ENCODE assay signal across 1 cellular context in the genomic region with DNA sequence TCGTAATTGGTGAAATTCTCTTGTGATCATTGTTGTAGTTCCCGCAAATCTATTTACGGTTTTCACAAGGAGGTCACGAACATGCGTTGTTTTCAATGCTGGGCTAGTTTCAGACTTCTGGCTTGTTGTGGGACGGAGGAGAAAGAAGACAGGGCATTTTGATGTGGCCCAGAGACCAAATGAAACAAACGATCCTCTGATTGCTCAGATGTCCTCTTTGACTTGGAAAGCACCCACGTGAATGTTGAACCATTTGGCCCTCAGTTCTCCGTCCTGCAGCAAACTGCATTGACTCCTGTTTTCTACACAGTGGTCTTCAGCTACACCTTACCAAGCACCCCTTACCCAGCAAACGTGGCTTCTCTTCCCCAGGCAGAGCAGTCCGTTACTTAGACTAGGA.
TF ChIP-seq lines count a peak whose summit lies in the region.

No MANE protein-coding gene starts in this region.

TF ChIP-seq in WTC11, 78 proteins besides CTCF, POLR2A, EP300 and RAD21 (continued from another document):
- TF ChIP-seq ZSCAN18 (CRISPR knock-in tag; IDR thresholded peaks at IDR 0.05) (no peak), NFATC4 (CRISPR knock-in tag; IDR thresholded peaks at IDR 0.05) (no peak), ZMAT4 (CRISPR knock-in tag; IDR thresholded peaks at IDR 0.05) (no peak), RORB (CRISPR knock-in tag; IDR thresholded peaks at IDR 0.05) (no peak), CREM (CRISPR knock-in tag; IDR thresholded peaks at IDR 0.05) (no peak), CBFB (CRISPR knock-in tag; IDR thresholded peaks at IDR 0.05; ENCODE audit: low read depth) (no peak), ZNF121 (CRISPR knock-in tag; IDR thresholded peaks at IDR 0.05) (no peak), TCF7 (CRISPR knock-in tag; IDR thresholded peaks at IDR 0.05; ENCODE audit: low read depth) (no peak), ZNF138 (CRISPR knock-in tag; conservative IDR thresholded peaks at IDR 0.05) (no peak), ZNF512 (CRISPR knock-in tag; IDR thresholded peaks at IDR 0.05; ENCODE audit: borderline replicate concordance) (no peak)
- TF ChIP-seq, protein P1, sequence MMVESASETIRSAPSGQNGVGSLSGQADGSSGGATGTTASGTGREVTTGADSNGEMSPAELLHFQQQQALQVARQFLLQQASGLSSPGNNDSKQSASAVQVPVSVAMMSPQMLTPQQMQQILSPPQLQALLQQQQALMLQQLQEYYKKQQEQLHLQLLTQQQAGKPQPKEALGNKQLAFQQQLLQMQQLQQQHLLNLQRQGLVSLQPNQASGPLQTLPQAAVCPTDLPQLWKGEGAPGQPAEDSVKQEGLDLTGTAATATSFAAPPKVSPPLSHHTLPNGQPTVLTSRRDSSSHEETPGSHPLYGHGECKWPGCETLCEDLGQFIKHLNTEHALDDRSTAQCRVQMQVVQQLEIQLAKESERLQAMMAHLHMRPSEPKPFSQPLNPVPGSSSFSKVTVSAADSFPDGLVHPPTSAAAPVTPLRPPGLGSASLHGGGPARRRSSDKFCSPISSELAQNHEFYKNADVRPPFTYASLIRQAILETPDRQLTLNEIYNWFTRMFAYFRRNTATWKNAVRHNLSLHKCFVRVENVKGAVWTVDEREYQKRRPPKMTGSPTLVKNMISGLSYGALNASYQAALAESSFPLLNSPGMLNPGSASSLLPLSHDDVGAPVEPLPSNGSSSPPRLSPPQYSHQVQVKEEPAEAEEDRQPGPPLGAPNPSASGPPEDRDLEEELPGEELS (CRISPR knock-in tag; IDR thresholded peaks at IDR 0.05), result no peak
- TF ChIP-seq, protein P2, sequence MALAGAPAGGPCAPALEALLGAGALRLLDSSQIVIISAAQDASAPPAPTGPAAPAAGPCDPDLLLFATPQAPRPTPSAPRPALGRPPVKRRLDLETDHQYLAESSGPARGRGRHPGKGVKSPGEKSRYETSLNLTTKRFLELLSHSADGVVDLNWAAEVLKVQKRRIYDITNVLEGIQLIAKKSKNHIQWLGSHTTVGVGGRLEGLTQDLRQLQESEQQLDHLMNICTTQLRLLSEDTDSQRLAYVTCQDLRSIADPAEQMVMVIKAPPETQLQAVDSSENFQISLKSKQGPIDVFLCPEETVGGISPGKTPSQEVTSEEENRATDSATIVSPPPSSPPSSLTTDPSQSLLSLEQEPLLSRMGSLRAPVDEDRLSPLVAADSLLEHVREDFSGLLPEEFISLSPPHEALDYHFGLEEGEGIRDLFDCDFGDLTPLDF (CRISPR knock-in tag; IDR thresholded peaks at IDR 0.05), result no peak
- TF ChIP-seq, protein P3, sequence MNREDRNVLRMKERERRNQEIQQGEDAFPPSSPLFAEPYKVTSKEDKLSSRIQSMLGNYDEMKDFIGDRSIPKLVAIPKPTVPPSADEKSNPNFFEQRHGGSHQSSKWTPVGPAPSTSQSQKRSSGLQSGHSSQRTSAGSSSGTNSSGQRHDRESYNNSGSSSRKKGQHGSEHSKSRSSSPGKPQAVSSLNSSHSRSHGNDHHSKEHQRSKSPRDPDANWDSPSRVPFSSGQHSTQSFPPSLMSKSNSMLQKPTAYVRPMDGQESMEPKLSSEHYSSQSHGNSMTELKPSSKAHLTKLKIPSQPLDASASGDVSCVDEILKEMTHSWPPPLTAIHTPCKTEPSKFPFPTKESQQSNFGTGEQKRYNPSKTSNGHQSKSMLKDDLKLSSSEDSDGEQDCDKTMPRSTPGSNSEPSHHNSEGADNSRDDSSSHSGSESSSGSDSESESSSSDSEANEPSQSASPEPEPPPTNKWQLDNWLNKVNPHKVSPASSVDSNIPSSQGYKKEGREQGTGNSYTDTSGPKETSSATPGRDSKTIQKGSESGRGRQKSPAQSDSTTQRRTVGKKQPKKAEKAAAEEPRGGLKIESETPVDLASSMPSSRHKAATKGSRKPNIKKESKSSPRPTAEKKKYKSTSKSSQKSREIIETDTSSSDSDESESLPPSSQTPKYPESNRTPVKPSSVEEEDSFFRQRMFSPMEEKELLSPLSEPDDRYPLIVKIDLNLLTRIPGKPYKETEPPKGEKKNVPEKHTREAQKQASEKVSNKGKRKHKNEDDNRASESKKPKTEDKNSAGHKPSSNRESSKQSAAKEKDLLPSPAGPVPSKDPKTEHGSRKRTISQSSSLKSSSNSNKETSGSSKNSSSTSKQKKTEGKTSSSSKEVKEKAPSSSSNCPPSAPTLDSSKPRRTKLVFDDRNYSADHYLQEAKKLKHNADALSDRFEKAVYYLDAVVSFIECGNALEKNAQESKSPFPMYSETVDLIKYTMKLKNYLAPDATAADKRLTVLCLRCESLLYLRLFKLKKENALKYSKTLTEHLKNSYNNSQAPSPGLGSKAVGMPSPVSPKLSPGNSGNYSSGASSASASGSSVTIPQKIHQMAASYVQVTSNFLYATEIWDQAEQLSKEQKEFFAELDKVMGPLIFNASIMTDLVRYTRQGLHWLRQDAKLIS (CRISPR knock-in tag; IDR thresholded peaks at IDR 0.05; ENCODE audit: borderline replicate concordance), result no peak
- TF ChIP-seq, protein P4, sequence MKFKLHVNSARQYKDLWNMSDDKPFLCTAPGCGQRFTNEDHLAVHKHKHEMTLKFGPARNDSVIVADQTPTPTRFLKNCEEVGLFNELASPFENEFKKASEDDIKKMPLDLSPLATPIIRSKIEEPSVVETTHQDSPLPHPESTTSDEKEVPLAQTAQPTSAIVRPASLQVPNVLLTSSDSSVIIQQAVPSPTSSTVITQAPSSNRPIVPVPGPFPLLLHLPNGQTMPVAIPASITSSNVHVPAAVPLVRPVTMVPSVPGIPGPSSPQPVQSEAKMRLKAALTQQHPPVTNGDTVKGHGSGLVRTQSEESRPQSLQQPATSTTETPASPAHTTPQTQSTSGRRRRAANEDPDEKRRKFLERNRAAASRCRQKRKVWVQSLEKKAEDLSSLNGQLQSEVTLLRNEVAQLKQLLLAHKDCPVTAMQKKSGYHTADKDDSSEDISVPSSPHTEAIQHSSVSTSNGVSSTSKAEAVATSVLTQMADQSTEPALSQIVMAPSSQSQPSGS (CRISPR knock-in tag; IDR thresholded peaks at IDR 0.05; ENCODE audit: borderline replicate concordance, low read depth), result no peak
- TF ChIP-seq, protein P5, sequence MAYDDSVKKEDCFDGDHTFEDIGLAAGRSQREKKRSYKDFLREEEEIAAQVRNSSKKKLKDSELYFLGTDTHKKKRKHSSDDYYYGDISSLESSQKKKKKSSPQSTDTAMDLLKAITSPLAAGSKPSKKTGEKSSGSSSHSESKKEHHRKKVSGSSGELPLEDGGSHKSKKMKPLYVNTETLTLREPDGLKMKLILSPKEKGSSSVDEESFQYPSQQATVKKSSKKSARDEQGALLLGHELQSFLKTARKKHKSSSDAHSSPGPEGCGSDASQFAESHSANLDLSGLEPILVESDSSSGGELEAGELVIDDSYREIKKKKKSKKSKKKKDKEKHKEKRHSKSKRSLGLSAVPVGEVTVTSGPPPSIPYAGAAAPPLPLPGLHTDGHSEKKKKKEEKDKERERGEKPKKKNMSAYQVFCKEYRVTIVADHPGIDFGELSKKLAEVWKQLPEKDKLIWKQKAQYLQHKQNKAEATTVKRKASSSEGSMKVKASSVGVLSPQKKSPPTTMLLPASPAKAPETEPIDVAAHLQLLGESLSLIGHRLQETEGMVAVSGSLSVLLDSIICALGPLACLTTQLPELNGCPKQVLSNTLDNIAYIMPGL (CRISPR knock-in tag; IDR thresholded peaks at IDR 0.05), result no peak
- TF ChIP-seq, protein P6, sequence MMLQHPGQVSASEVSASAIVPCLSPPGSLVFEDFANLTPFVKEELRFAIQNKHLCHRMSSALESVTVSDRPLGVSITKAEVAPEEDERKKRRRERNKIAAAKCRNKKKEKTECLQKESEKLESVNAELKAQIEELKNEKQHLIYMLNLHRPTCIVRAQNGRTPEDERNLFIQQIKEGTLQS (CRISPR knock-in tag; conservative IDR thresholded peaks at IDR 0.05), result no peak
